In the genomic region with DNA sequence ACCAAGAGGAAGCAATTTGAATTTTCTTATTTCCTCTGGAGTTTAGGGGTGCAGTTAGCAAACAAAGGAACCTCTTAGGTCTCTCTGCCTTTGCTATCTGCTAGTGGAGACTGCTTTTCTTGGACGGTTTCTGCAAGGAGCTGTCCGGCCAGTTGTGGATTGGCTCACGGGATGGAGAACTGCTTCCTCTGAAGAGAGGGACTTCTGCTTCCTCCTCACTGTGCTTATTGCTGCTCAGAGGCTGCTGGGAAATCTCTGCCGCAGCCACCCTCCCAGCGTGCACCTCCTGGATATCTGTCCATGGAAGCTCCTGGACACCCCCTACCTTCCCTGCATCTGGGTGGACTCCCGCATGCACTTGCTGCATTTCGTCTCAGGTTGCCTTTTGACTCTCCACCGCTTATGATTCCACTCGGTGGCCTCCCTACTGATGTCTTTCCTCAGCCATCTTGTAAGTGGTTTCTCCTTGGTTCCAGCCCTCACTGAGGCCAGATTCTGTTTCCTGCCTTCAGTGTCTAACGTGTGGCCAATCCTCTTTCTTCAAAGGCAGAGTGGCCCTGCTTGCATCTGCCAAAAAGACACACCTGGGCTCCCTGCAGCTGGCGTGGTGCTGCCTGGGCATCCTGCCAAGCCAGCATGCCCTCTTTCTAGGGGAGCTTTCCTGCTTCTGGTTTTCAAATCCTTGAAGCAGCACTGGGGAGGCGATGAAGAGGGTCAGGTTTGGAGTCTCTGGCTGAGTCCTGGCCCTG, we compare ENCODE assay signal across 9 cellular contexts.
DNase-seq lines count a peak whose midpoint lies in the region; ATAC-seq and TF ChIP-seq lines count a peak whose summit lies in the region.
"Had no signal": no experiment of that assay in that cellular context is flagged by ENCODE, and none has a peak within 500 bp of the region (broad histone marks: within the 10 kb centered on the region; RNA-seq: fewer than 3 reads in every experiment).

No MANE protein-coding gene starts in this region.

- peak overlapping the region; percentile 36 for H3K9ac ChIP-seq in DND-41 (ENCODE audit: low read depth, low read length)
- no peak overlapping the region for H3K9ac ChIP-seq in GM23248

- ATAC-seq in DND-41 (ENCODE audit: insufficient read depth, low read depth) (peak; percentile 93), RWPE2 (ENCODE audit: low read depth) (peak; percentile 21; the same call in 1 of the 3 replicates), lower lobe of right lung (peak; percentile 66 to 73), GM21825 (IDR thresholded peaks at IDR 0.05; ENCODE audit: unreplicated experiment) (no peak)

- peaks cover 70% of the 10 kb centered on the region for H4K20me1 ChIP-seq in DND-41 (ENCODE audit: insufficient read depth, low read length)
- no peaks in the 10 kb centered on the region for H4K20me1 ChIP-seq in GM23248 (ENCODE audit: insufficient read depth)

- H3K9me2 ChIP-seq in GM23248 (ENCODE audit: insufficient read depth), result no peaks in the 10 kb centered on the region

- H3K36me3 ChIP-seq in DND-41 (ENCODE audit: insufficient read depth, low read length) (peaks cover 48% of the 10 kb centered on the region), RWPE2 (ENCODE audit: low read depth) (no peaks in the 10 kb centered on the region), lower lobe of right lung (no peaks in the 10 kb centered on the region), GM23248 (ENCODE audit: low read depth) (no peaks in the 10 kb centered on the region)
- H3K36me3 ChIP-seq: thoracic aorta had no signal

- H3K27ac ChIP-seq in DND-41 (ENCODE audit: low read length) (peak overlapping the region; percentile 86), HL-60 (replicated peaks) (peak overlapping the region; percentile 76), RWPE2 (ENCODE audit: poor library complexity, severe bottlenecking) (no peak overlapping the region), lower lobe of right lung (peak overlapping the region; percentile 77), GM23248 (no peak overlapping the region)

- H3K27me3 ChIP-seq in DND-41 (ENCODE audit: insufficient read depth, low read length, poor library complexity) (no peaks in the 10 kb centered on the region), HL-60 (ENCODE audit: insufficient read depth, poor library complexity, severe bottlenecking) (no peaks in the 10 kb centered on the region), RWPE2 (ENCODE audit: insufficient read depth, poor library complexity, severe bottlenecking) (no peaks in the 10 kb centered on the region), lower lobe of right lung (ENCODE audit: low read depth) (no peaks in the 10 kb centered on the region), GM23248 (replicated peaks; ENCODE audit: insufficient read depth) (no peaks in the 10 kb centered on the region)

- peaks cover 47% of the 10 kb centered on the region for H3K4me1 ChIP-seq in DND-41 (ENCODE audit: insufficient read depth, low read length)
- no peaks in the 10 kb centered on the region for H3K4me1 ChIP-seq in RWPE2 (ENCODE audit: insufficient read depth, poor library complexity, severe bottlenecking)
- peaks cover 22% of the 10 kb centered on the region for H3K4me1 ChIP-seq in lower lobe of right lung
- H3K4me1 ChIP-seq in GM23248 (ENCODE audit: insufficient read depth), result no peaks in the 10 kb centered on the region

- H3K4me3 ChIP-seq in DND-41 (ENCODE audit: low read depth in 1 of 2, low read length in 2 of 2) (peak overlapping the region in 1 of 2 experiments; percentile 31; a peak in 2 of 4 replicates), HL-60 (replicated peaks; ENCODE audit: insufficient read depth, low read length) (peak overlapping the region; percentile 26), RWPE2 (ENCODE audit: severe bottlenecking) (no peak overlapping the region), lower lobe of right lung (no peak overlapping the region), GM23248 (no peak overlapping the region)
- H3K4me3 ChIP-seq: thoracic aorta had no signal

- H3K9me3 ChIP-seq in DND-41 (ENCODE audit: insufficient read depth, low read length, severe bottlenecking) (peaks cover 9% of the 10 kb centered on the region), RWPE2 (ENCODE audit: severe bottlenecking) (no peaks in the 10 kb centered on the region), lower lobe of right lung (no peaks in the 10 kb centered on the region), GM23248 (ENCODE audit: low read depth) (no peaks in the 10 kb centered on the region)
- H3K9me3 ChIP-seq: thoracic aorta had no signal

- H3K4me2 ChIP-seq in DND-41 (ENCODE audit: insufficient read depth, low read length), result peak overlapping the region; percentile 59
- no peak overlapping the region for H3K4me2 ChIP-seq in GM23248 (ENCODE audit: unreplicated experiment)

- TF ChIP-seq CTCF in DND-41 (IDR thresholded peaks at IDR 0.05; ENCODE audit: borderline replicate concordance, extremely low read depth, low read length, poor library complexity, severe bottlenecking) (no peak), HL-60 (IDR thresholded peaks at IDR 0.05; ENCODE audit: insufficient read depth, low read length) (no peak), RWPE2 (IDR thresholded peaks at IDR 0.05; ENCODE audit: poor library complexity, severe bottlenecking) (no peak), lower lobe of right lung (IDR thresholded peaks at IDR 0.05) (no peak)

- H3F3A ChIP-seq in GM23248 (ENCODE audit: insufficient read depth), result no peaks in the 10 kb centered on the region

- H2AFZ ChIP-seq in DND-41 (ENCODE audit: low read depth, low read length), result no peak overlapping the region
- no peak overlapping the region for H2AFZ ChIP-seq in GM23248

- intact Hi-C loops in lower lobe of right lung (cut with DNase I), result no loop called here

- WGBS in GM23248 (ENCODE audit: low coverage in 1 of 2, low lambda C conversion rate in 2 of 2, missing lambda C conversion rate in 2 of 2), 2 experiments, result 79 to 81% methylated on average over 12 of the region's 12 CpGs

- H3K79me2 ChIP-seq in DND-41 (ENCODE audit: insufficient read depth, low read length) (peaks cover 98% of the 10 kb centered on the region), GM23248 (ENCODE audit: insufficient read depth) (no peaks in the 10 kb centered on the region)

- DNase-seq in DND-41 (peak; percentile 93), HL-60 (ENCODE audit: low read depth in 1 of 2, low spot score in 1 of 2) (peak; percentile 62 to 87), RWPE2 (ENCODE audit: low spot score) (no peak), lower lobe of right lung (peak; percentile 61), GM23248 (no peak), activated T-cell treated with anti-CD3 and anti-CD28 coated beads for 4 hours (no peak), AG08395 (ENCODE audit: low spot score) (no peak)

- in situ Hi-C loops in GM23248 (cut with MboI), result no loop called here

Comparison
In these comparisons a context has a peak if more than half of its experiments do, and no peak if none do; other contexts are left out.
1. DNase-seq: peak in DND-41 (single experiment), HL-60 (2 of 2) and lower lobe of right lung (single experiment); none in RWPE2 (single experiment), GM23248 (single experiment), activated T-cell treated with anti-CD3 and anti-CD28 coated beads for 4 hours (single experiment) and AG08395 (single experiment).
2. H3K27ac ChIP-seq: peak in DND-41 (single experiment), HL-60 (single experiment) and lower lobe of right lung (single experiment); none in RWPE2 (single experiment) and GM23248 (single experiment).